ENCODE assay signal across 7 cellular contexts in genomic region chr1:246647113-246647512, GRCh38.
A peak's percentile ranks its signal among the peaks of the same experiment; 100 is the strongest.
DNase-seq lines count a peak whose midpoint lies in the region; FAIRE-seq and TF ChIP-seq lines count a peak whose summit lies in the region.

No MANE protein-coding gene starts in this region.

- no peaks in the 10 kb centered on the region for H3K9me3 ChIP-seq in Karpas-422 (ENCODE audit: low read length)

- TF ChIP-seq POLR2A in GM12891 (IDR thresholded peaks at IDR 0.05; ENCODE audit: low read depth, low read length), result no peak

- peak; percentile 57 for DNase-seq in Karpas-422
- peak; percentile 66 for DNase-seq in astrocyte of the spinal cord (ENCODE audit: low read depth, low spot score)
- DNase-seq in inferior parietal cortex (ENCODE audit: extremely low spot score), result peak; percentile 72
- no peak for DNase-seq in NCI-H2081 treated with DMSO at 0.1 percent for 48 hours (lab: John Stamatoyannopoulos, UW)
- no peak for DNase-seq in GM12891 (ENCODE audit: insufficient read length, low spot score)
- DNase-seq in stimulated activated CD4-positive, alpha-beta T cell treated with anti-CD3 and anti-CD28 coated beads, Interleukin-4, amount 100 ng/mL, for 4 hours, result no peak

- peak; percentile 83 for TF ChIP-seq CTCF in astrocyte of the spinal cord (IDR thresholded peaks at IDR 0.05; ENCODE audit: low read depth, low read length)

- H3K9ac ChIP-seq in Karpas-422 (ENCODE audit: low read length), result no peak overlapping the region

- H3K27me3 ChIP-seq in Karpas-422 (ENCODE audit: low read length), result no peaks in the 10 kb centered on the region

- H3K27ac ChIP-seq in Karpas-422 (ENCODE audit: low read length) (peak overlapping the region; percentile 95; the same call in 1 of the 2 replicates), temporal lobe (ENCODE audit: low read depth, low read length) (peak overlapping the region; percentile 55)

- peaks cover 54% of the 10 kb centered on the region for H3K4me1 ChIP-seq in Karpas-422 (ENCODE audit: low read length)

- FAIRE-seq in GM12891 (lab: Jason Lieb, UNC), result no peak

- peaks cover 52% of the 10 kb centered on the region for H3K79me2 ChIP-seq in Karpas-422 (ENCODE audit: low read length)

- no peaks in the 10 kb centered on the region for H3K9me2 ChIP-seq in Karpas-422 (replicated peaks; ENCODE audit: insufficient read depth, low read length)

- no peak overlapping the region for H2AFZ ChIP-seq in Karpas-422 (ENCODE audit: low read length)

- H4K20me1 ChIP-seq in Karpas-422 (ENCODE audit: insufficient read depth, low read depth, low read length), result no peaks in the 10 kb centered on the region

- in situ Hi-C loops in astrocyte of the spinal cord (cut with HindIII; ENCODE audit: low sequenced_read_pairs), result no loop called here

- H3K4me3 ChIP-seq in Karpas-422 (ENCODE audit: low read length) (no peak overlapping the region), astrocyte of the spinal cord (ENCODE audit: low read depth, low read length) (no peak overlapping the region)

- peaks cover 15% of the 10 kb centered on the region for H3K36me3 ChIP-seq in Karpas-422 (ENCODE audit: insufficient read depth, low read length)

- H3K4me2 ChIP-seq in Karpas-422 (ENCODE audit: low read depth, low read length, poor library complexity, severe bottlenecking), result no peak overlapping the region

TF ChIP-seq in GM12891, 5 proteins besides CTCF, POLR2A, EP300 and RAD21:
- TF ChIP-seq PAX5 (IDR thresholded peaks at IDR 0.05; ENCODE audit: insufficient read depth, low read length, severe bottlenecking) (no peak), POLR2AphosphoS5 (IDR thresholded peaks at IDR 0.05; ENCODE audit: low read depth, low read length) (no peak), SPI1 (IDR thresholded peaks at IDR 0.05; ENCODE audit: low read depth, low read length) (no peak), TAF1 (IDR thresholded peaks at IDR 0.05; ENCODE audit: low read depth, low read length) (no peak), POU2F2 (IDR thresholded peaks at IDR 0.05; ENCODE audit: low read depth, low read length) (no peak)

Comparison
In these comparisons a context has a peak if more than half of its experiments do, and no peak if none do; other contexts are left out.
1. DNase-seq: peak in Karpas-422 (single experiment), astrocyte of the spinal cord (single experiment) and inferior parietal cortex (single experiment); none in NCI-H2081 treated with DMSO at 0.1 percent for 48 hours (single experiment), GM12891 (single experiment) and stimulated activated CD4-positive, alpha-beta T cell treated with anti-CD3 and anti-CD28 coated beads, Interleukin-4, amount 100 ng/mL, for 4 hours (0 of 2).